In the genomic region with DNA sequence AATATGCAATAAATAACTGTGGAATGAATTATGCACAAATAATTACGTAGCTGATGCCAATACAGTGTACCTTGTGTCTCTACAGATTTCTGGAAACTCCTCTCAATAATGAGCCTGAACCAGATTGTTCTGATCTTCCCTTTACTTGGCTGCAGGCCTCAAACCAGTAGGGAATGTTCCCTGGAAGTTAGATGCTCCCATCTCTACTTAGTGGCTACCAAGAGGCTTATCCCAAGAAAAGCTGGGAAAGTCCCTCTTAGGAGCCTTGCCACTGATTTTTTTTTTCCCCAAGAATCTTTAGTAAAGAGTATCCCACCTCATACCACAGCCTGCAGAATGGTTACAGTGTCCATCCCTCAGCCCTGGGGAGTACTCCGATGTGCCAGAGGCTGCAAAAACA, we compare ENCODE assay signal across 1 cellular context.
TF ChIP-seq lines count a peak whose summit lies in the region.

No MANE protein-coding gene starts in this region.

TF ChIP-seq in GM23338, 12 proteins besides CTCF, POLR2A, EP300 and RAD21:
- TF ChIP-seq NANOG (IDR thresholded peaks at IDR 0.05; ENCODE audit: borderline replicate concordance) (no peak), ETS1 (IDR thresholded peaks at IDR 0.05) (no peak), ZNF331 (CRISPR knock-in tag; IDR thresholded peaks at IDR 0.05; ENCODE audit: low read depth) (no peak), EZH2 (IDR thresholded peaks at IDR 0.05; ENCODE audit: low read depth, unreplicated experiment) (no peak), EZH2phosphoT487 (IDR thresholded peaks at IDR 0.05; ENCODE audit: unreplicated experiment) (no peak), REST (IDR thresholded peaks at IDR 0.05; ENCODE audit: unreplicated experiment) (no peak), JUNB (IDR thresholded peaks at IDR 0.05; ENCODE audit: unreplicated experiment) (no peak), STAT1 (IDR thresholded peaks at IDR 0.05; ENCODE audit: unreplicated experiment) (no peak), CREB1 (CRISPR knock-in tag; IDR thresholded peaks at IDR 0.05; ENCODE audit: low read depth) (no peak), ZNF114 (CRISPR knock-in tag; IDR thresholded peaks at IDR 0.05) (no peak), POLR2AphosphoS5 (IDR thresholded peaks at IDR 0.05; ENCODE audit: low read depth) (no peak)
